In the genomic region with DNA sequence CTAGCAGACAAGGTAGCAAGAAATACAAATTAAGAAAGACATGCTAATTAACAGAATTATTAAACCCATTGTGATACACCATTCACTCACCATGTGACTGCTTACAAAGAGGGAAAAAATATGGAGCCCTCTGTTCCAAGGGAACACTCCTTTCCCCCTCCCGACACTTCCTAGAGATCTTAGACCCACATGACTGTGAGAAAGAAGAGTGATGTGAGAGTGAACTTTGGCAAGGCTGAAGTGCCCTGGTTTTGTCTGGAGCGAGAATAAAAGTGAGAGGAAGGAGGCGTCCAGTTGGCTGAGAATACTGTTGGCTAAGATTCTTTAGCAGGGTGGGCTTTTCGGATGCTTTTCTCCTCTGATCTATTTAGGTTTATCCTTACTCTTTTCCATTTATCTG, we compare ENCODE assay signal across 32 cellular contexts. TPM values are rescaled to one million over a fixed set of nuclear protein-coding genes. Genes with fewer than 3 reads are reported as not detected.
"Had no signal": no experiment of that assay in that cellular context is flagged by ENCODE, and none has a peak within 500 bp of the region (broad histone marks: within the 10 kb centered on the region; RNA-seq: fewer than 3 reads in every experiment).

No MANE protein-coding gene starts in this region.

- H3K36me3 ChIP-seq: brain microvascular endothelial cell, esophagus muscularis mucosa, gastroesophageal sphincter, heart right ventricle had no signal

- H3K4me1 Mint-ChIP-seq: activated CD4-positive, alpha-beta memory T cell treated with anti-CD3 and anti-CD28 coated beads, Interleukin-2, amount 10 ng/mL, durations not matched to agents 7 days and 5 days; activated CD4-positive, alpha-beta T cell treated with anti-CD3 and anti-CD28 coated beads, Interleukin-2, amount 10 ng/mL, durations not matched to agents 7 days and 5 days; activated naive CD4-positive, alpha-beta T cell treated with anti-CD3 and anti-CD28 coated beads, Interleukin-2, amount 10 ng/mL, durations not matched to agents 7 days and 5 days; activated naive CD8-positive, alpha-beta T cell treated with anti-CD3 and anti-CD28 coated beads, Interleukin-2, amount 10 ng/mL, durations not matched to agents 7 days and 5 days; central memory CD8-positive, alpha-beta T cell; WTC11 had no signal

- H3K27me3 ChIP-seq: brain microvascular endothelial cell, esophagus muscularis mucosa, foreskin keratinocyte had no signal

- H3K4me3 Mint-ChIP-seq: activated CD4-positive, alpha-beta memory T cell treated with anti-CD3 and anti-CD28 coated beads, Interleukin-2, amount 10 ng/mL, durations not matched to agents 7 days and 5 days; activated CD4-positive, alpha-beta T cell treated with anti-CD3 and anti-CD28 coated beads, Interleukin-2, amount 10 ng/mL, durations not matched to agents 7 days and 5 days; activated naive CD4-positive, alpha-beta T cell treated with anti-CD3 and anti-CD28 coated beads, Interleukin-2, amount 10 ng/mL, durations not matched to agents 7 days and 5 days; activated naive CD8-positive, alpha-beta T cell treated with anti-CD3 and anti-CD28 coated beads, Interleukin-2, amount 10 ng/mL, durations not matched to agents 7 days and 5 days; activated T-cell treated with anti-CD3 and anti-CD28 coated beads, Interleukin-2, amount 50 U/mL, for 24 hours; activated T-cell treated with anti-CD3 and anti-CD28 coated beads, Interleukin-2, amount 50 U/mL, for 72 hours; central memory CD8-positive, alpha-beta T cell; effector memory CD8-positive, alpha-beta T cell; WTC11 had no signal

- H3K9me3 Mint-ChIP-seq: activated CD4-positive, alpha-beta T cell treated with anti-CD3 and anti-CD28 coated beads, Interleukin-2, amount 10 ng/mL, durations not matched to agents 7 days and 5 days; activated naive CD4-positive, alpha-beta T cell treated with anti-CD3 and anti-CD28 coated beads, Interleukin-2, amount 10 ng/mL, durations not matched to agents 7 days and 5 days; activated T-cell treated with anti-CD3 and anti-CD28 coated beads, Interleukin-2, amount 50 U/mL, for 24 hours had no signal

- H3K27ac Mint-ChIP-seq: activated CD4-positive, alpha-beta memory T cell treated with anti-CD3 and anti-CD28 coated beads, Interleukin-2, amount 10 ng/mL, durations not matched to agents 7 days and 5 days; activated CD4-positive, alpha-beta T cell treated with anti-CD3 and anti-CD28 coated beads, Interleukin-2, amount 10 ng/mL, durations not matched to agents 7 days and 5 days; activated naive CD4-positive, alpha-beta T cell treated with anti-CD3 and anti-CD28 coated beads, Interleukin-2, amount 10 ng/mL, durations not matched to agents 7 days and 5 days; activated naive CD4-positive, alpha-beta T cell treated with anti-CD3 and anti-CD28 coated beads, Interleukin-2, amount 50 U/mL, for 72 hours; activated naive CD8-positive, alpha-beta T cell treated with anti-CD3 and anti-CD28 coated beads, Interleukin-2, amount 10 ng/mL, durations not matched to agents 7 days and 5 days; activated T-cell treated with anti-CD3 and anti-CD28 coated beads, Interleukin-2, amount 50 U/mL, for 24 hours; activated T-cell treated with anti-CD3 and anti-CD28 coated beads, Interleukin-2, amount 50 U/mL, for 72 hours; effector memory CD8-positive, alpha-beta T cell; WTC11 had no signal

- H3K27ac ChIP-seq: brain microvascular endothelial cell, coronary artery, esophagus muscularis mucosa, foreskin keratinocyte, gastroesophageal sphincter, heart right ventricle, VCaP had no signal

- H3K4me3 ChIP-seq: coronary artery, esophagus muscularis mucosa, gastroesophageal sphincter, heart right ventricle had no signal

- H3K9me3 ChIP-seq: esophagus muscularis mucosa, gastroesophageal sphincter, heart right ventricle had no signal

- ATAC-seq: activated naive CD4-positive, alpha-beta T cell treated with anti-CD3 and anti-CD28 coated beads, Interleukin-2, amount 50 U/mL, for 72 hours; activated T-cell treated with anti-CD3 and anti-CD28 coated beads, Interleukin-2, amount 50 U/mL, for 72 hours; effector memory CD8-positive, alpha-beta T cell; foreskin keratinocyte; gastroesophageal sphincter; heart right ventricle; WTC11 had no signal

- H3K27me3 Mint-ChIP-seq: activated CD4-positive, alpha-beta memory T cell treated with anti-CD3 and anti-CD28 coated beads, Interleukin-2, amount 10 ng/mL, durations not matched to agents 7 days and 5 days; activated CD4-positive, alpha-beta T cell treated with anti-CD3 and anti-CD28 coated beads, Interleukin-2, amount 10 ng/mL, durations not matched to agents 7 days and 5 days; activated naive CD4-positive, alpha-beta T cell treated with anti-CD3 and anti-CD28 coated beads, Interleukin-2, amount 10 ng/mL, durations not matched to agents 7 days and 5 days; activated naive CD8-positive, alpha-beta T cell treated with anti-CD3 and anti-CD28 coated beads, Interleukin-2, amount 10 ng/mL, durations not matched to agents 7 days and 5 days; activated T-cell treated with anti-CD3 and anti-CD28 coated beads, Interleukin-2, amount 50 U/mL, for 24 hours; central memory CD8-positive, alpha-beta T cell; effector memory CD8-positive, alpha-beta T cell had no signal

- H3K36me3 Mint-ChIP-seq: activated naive CD4-positive, alpha-beta T cell treated with anti-CD3 and anti-CD28 coated beads, Interleukin-2, amount 10 ng/mL, durations not matched to agents 7 days and 5 days; activated naive CD4-positive, alpha-beta T cell treated with anti-CD3 and anti-CD28 coated beads, Interleukin-2, amount 50 U/mL, for 72 hours; activated naive CD8-positive, alpha-beta T cell treated with anti-CD3 and anti-CD28 coated beads, Interleukin-2, amount 10 ng/mL, durations not matched to agents 7 days and 5 days had no signal

- DNase-seq: activated CD4-positive, alpha-beta memory T cell treated with anti-CD3 and anti-CD28 coated beads, Interleukin-2, amount 10 ng/mL, durations not matched to agents 7 days and 5 days; activated CD4-positive, alpha-beta T cell treated with anti-CD3 and anti-CD28 coated beads for 1 hour; activated CD4-positive, alpha-beta T cell treated with anti-CD3 and anti-CD28 coated beads for 4 hours; activated CD4-positive, alpha-beta T cell treated with anti-CD3 and anti-CD28 coated beads, Interleukin-2, amount 10 ng/mL, durations not matched to agents 7 days and 5 days; activated CD4-positive, alpha-beta T cell treated with anti-CD3 and anti-CD28 coated beads, Interleukin-2, amount 50 U/mL, for 4 hours; activated CD8-positive, alpha-beta memory T cell treated with anti-CD3 and anti-CD28 coated beads, Interleukin-2, amount 50 U/mL, for 48 hours; activated gamma-delta T cell; activated naive CD4-positive, alpha-beta T cell; activated naive CD4-positive, alpha-beta T cell treated with anti-CD3 and anti-CD28 coated beads, Interleukin-2, amount 10 ng/mL, durations not matched to agents 7 days and 5 days; activated naive CD8-positive, alpha-beta T cell treated with anti-CD3 and anti-CD28 coated beads, Interleukin-2, amount 10 ng/mL, durations not matched to agents 7 days and 5 days; activated T-cell treated with anti-CD3 and anti-CD28 coated beads for 4 hours; activated T-cell treated with anti-CD3 and anti-CD28 coated beads, Interleukin-2, amount 50 U/mL, for 24 hours; activated T-cell treated with anti-CD3 and anti-CD28 coated beads, Interleukin-2, amount 50 U/mL, for 72 hours; amniotic stem cell; brain microvascular endothelial cell; dermis blood vessel endothelial cell; effector CD4-positive, alpha-beta T cell; effector memory CD8-positive, alpha-beta T cell; erythroblast; foreskin keratinocyte; heart right ventricle; T-helper 2 cell had no signal

- H3K4me1 ChIP-seq: esophagus muscularis mucosa, foreskin keratinocyte, gastroesophageal sphincter, heart right ventricle had no signal

RNA-seq across cellular contexts. Expression of gene CHL1, which starts 14.1 kb away (rescaled TPM):
- total RNA-seq: activated CD4-positive, alpha-beta memory T cell treated with anti-CD3 and anti-CD28 coated beads, Interleukin-2, amount 10 ng/mL, durations not matched to agents 7 days and 5 days; activated CD4-positive, alpha-beta T cell treated with anti-CD3 and anti-CD28 coated beads, Interleukin-2, amount 10 ng/mL, durations not matched to agents 7 days and 5 days; activated naive CD4-positive, alpha-beta T cell treated with anti-CD3 and anti-CD28 coated beads, Interleukin-2, amount 50 U/mL, for 72 hours; activated naive CD8-positive, alpha-beta T cell treated with anti-CD3 and anti-CD28 coated beads, Interleukin-2, amount 10 ng/mL, durations not matched to agents 7 days and 5 days; activated T-cell treated with anti-CD3 and anti-CD28 coated beads, Interleukin-2, amount 50 U/mL, for 72 hours; astrocyte; foreskin keratinocyte; glomerular endothelial cell; T-helper 1 cell treated with Interleukin-12 subunit alpha and Interleukin-12 subunit beta and Interleukin-4 antibody, amounts not matched to agents 30 ng/mL and 1 ng/mL, for 36 hours; WTC11 had no signal
- polyA plus RNA-seq: foreskin keratinocyte had no signal
